11 cellular contexts compared by ENCODE assay signal in the genomic region with DNA sequence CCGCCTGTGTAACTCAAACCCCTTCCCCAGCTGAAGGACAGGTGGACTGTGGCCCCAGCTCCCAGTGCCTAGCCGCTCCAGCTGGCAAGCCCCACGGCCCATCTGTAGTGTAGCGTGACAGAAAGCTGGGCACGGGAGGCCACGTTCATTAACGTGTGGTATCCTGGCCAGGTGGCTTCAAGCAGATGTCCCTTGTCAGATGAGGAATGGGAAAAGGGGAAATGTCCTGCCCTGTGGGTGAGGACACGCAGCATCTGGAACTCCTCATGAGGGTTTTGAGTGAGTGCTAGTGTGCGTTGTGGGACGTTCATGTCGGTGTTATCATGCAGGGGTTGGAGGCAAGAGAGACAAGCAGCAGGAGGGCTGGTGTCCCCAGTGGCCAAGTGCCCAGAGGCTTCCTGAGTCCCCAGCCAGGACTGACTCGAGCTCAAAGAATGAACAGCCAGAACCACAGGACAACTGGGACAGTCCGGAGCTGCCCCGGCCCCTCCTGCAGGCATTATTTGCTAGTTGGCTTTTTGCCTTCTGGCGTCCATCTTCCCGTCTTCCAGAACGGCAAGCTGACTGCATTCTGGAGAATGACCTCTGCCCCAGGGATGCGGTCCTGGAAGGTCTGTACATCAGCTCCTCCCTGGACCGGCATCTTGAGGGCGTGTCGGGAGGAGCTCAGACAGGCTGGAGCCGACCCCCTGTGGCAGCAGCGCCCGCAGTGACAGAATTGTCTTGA. TPM values are rescaled to one million over a fixed set of nuclear protein-coding genes. Genes with fewer than 3 reads are reported as not detected.
DNase-seq lines count a peak whose midpoint lies in the region; ATAC-seq, FAIRE-seq and TF ChIP-seq lines count a peak whose summit lies in the region.
"Had no signal": no experiment of that assay in that cellular context is flagged by ENCODE, and none has a peak within 500 bp of the region (broad histone marks: within the 10 kb centered on the region; RNA-seq: fewer than 3 reads in every experiment).

No MANE protein-coding gene starts in this region.

- CTCF ChIA-PET in CD4-positive, alpha-beta T cell (lab: Charles Lee), result interaction anchor here (0.6 to 1.7 kb wide), 2 partner anchors 13 to 43 kb away, joined by 3 to 7 read pairs; no protein-coding TSS in a partner anchor

- peaks cover 0 to 57% (median 7%) of the 10 kb centered on the region in 3 donors for H3K36me3 ChIP-seq in esophagus squamous epithelium

- FAIRE-seq in D721Med (lab: Jason Lieb, UNC), result no peak

- H3K9me3 ChIP-seq in CD4-positive, alpha-beta T cell (ENCODE audit: control insufficient read depth, low read length), result no peaks in the 10 kb centered on the region
- H3K9me3 ChIP-seq in esophagus squamous epithelium, result no peaks in the 10 kb centered on the region

- DNase-seq in CD4-positive, alpha-beta T cell, result no peak
- peak; percentile 64 for DNase-seq in NCI-H2227 (lab: John Stamatoyannopoulos, UW; ENCODE audit: unreplicated experiment)
- no peak for DNase-seq in esophagus squamous epithelium (lab: John Stamatoyannopoulos, UW)
- DNase-seq in nephron progenitor cell, result no peak
- DNase-seq in 8988T, result no peak
- no peak for DNase-seq in D721Med (ENCODE audit: insufficient read length, low spot score)
- no peak for DNase-seq in T-helper 9 cell
- DNase-seq: foreskin keratinocyte had no signal

- intact Hi-C loops in CD4-positive, alpha-beta T cell (cut with DNase I, micrococcal nuclease), result no loop called here
- intact Hi-C loops in esophagus squamous epithelium (cut with DNase I), result no loop called here

- ATAC-seq in CD4-positive, alpha-beta T cell (ENCODE audit: poor library complexity), result no peak
- no peak for ATAC-seq in HG03520 (IDR thresholded peaks at IDR 0.05; ENCODE audit: unreplicated experiment)
- ATAC-seq: foreskin keratinocyte had no signal

- TF ChIP-seq CTCF in CD4-positive, alpha-beta T cell (IDR thresholded peaks at IDR 0.05), result no peak
- TF ChIP-seq CTCF in esophagus squamous epithelium (IDR thresholded peaks at IDR 0.05) (no peak), nephron progenitor cell (IDR thresholded peaks at IDR 0.05) (no peak), D721Med (IDR thresholded peaks at IDR 0.05; ENCODE audit: insufficient read depth, missing control alignments) (no peak)

- H3K9me3 Mint-ChIP-seq in CD4-positive, alpha-beta T cell, result no peaks in the 10 kb centered on the region
- H3K9me3 Mint-ChIP-seq in nephron progenitor cell, result no peaks in the 10 kb centered on the region
- H3K9me3 Mint-ChIP-seq: stimulated activated naive CD8-positive, alpha-beta T cell treated with anti-CD3 and anti-CD28 coated beads, Interleukin-15, Interleukin-2, amounts not matched to agents 100 ng/mL and 50 ng/mL, for 24 hours had no signal

- H3K4me3 ChIP-seq in esophagus squamous epithelium, result peak overlapping the region in 1 of 4 donors; percentile 34

- H3K36me3 Mint-ChIP-seq in CD4-positive, alpha-beta T cell (ENCODE audit: low read depth), result peaks cover 34% of the 10 kb centered on the region
- H3K36me3 Mint-ChIP-seq in nephron progenitor cell (ENCODE audit: low read depth), result no peaks in the 10 kb centered on the region

- POLR2A ChIA-PET in CD4-positive, alpha-beta T cell (lab: Charles Lee), result interaction anchor here (0.7 to 2.6 kb wide), 3 partner anchors 12 to 19 kb away, joined by 3 to 10 read pairs (median 4); partner anchors contain the start of gene KDM8

- H3K27me3 ChIP-seq in CD4-positive, alpha-beta T cell (ENCODE audit: control insufficient read depth, insufficient read depth, low read length), result no peaks in the 10 kb centered on the region
- H3K27me3 ChIP-seq in esophagus squamous epithelium, result no peaks in the 10 kb centered on the region
- H3K27me3 ChIP-seq: foreskin keratinocyte had no signal

- peaks cover 19% of the 10 kb centered on the region for H3K4me1 Mint-ChIP-seq in CD4-positive, alpha-beta T cell (ENCODE audit: low read depth)
- H3K4me1 Mint-ChIP-seq in nephron progenitor cell, result peaks cover 37% of the 10 kb centered on the region

- H3K4me3 Mint-ChIP-seq in CD4-positive, alpha-beta T cell, result no peak overlapping the region
- H3K4me3 Mint-ChIP-seq in nephron progenitor cell, result no peak overlapping the region
- H3K4me3 Mint-ChIP-seq: stimulated activated naive CD8-positive, alpha-beta T cell treated with anti-CD3 and anti-CD28 coated beads, Interleukin-15, Interleukin-2, amounts not matched to agents 100 ng/mL and 50 ng/mL, for 24 hours had no signal

- H3K4me1 ChIP-seq in esophagus squamous epithelium, result peaks cover 7 to 35% (median 12%) of the 10 kb centered on the region in 3 donors

- no peak for TF ChIP-seq POLR2A in esophagus squamous epithelium (IDR thresholded peaks at IDR 0.05)

- peak overlapping the region; percentile 61 for H3K27ac Mint-ChIP-seq in CD4-positive, alpha-beta T cell
- H3K27ac Mint-ChIP-seq in nephron progenitor cell, result peak overlapping the region; percentile 89

- WGBS in esophagus squamous epithelium, 2 donors, result 51 to 61% methylated on average over 5 to 13 of the region's 24 CpGs

- H3K27ac ChIP-seq in CD4-positive, alpha-beta T cell (ENCODE audit: low read depth, low read length), result no peak overlapping the region
- peak overlapping the region; percentile 9 to 83 (median 47) for H3K27ac ChIP-seq in esophagus squamous epithelium
- H3K27ac ChIP-seq: foreskin keratinocyte, parathyroid adenoma had no signal

- no peaks in the 10 kb centered on the region for H3K27me3 Mint-ChIP-seq in CD4-positive, alpha-beta T cell
- H3K27me3 Mint-ChIP-seq in nephron progenitor cell (ENCODE audit: low read depth, poor library complexity), result peaks cover 16% of the 10 kb centered on the region
- H3K27me3 Mint-ChIP-seq: stimulated activated naive CD8-positive, alpha-beta T cell treated with anti-CD3 and anti-CD28 coated beads, Interleukin-15, Interleukin-2, amounts not matched to agents 100 ng/mL and 50 ng/mL, for 24 hours had no signal

RNA-seq across cellular contexts. Expression of gene KDM8, which starts 19.3 kb away (rescaled TPM):
- 10 to 100 TPM; 15.1 to 17.3 TPM for total RNA-seq in CD4-positive, alpha-beta T cell
- 1 to 10 TPM in 3 of 4 donors, under 1 TPM in 1; 0.56 to 4.4 (median 2.5) TPM for total RNA-seq in esophagus squamous epithelium

RNA-seq across cellular contexts. Expression of gene NSMCE1, which starts 45.9 kb away (rescaled TPM):
- total RNA-seq in CD4-positive, alpha-beta T cell, result 10 to 100 TPM; 31.9 to 33.9 TPM
- total RNA-seq in esophagus squamous epithelium, result 10 to 100 TPM; 22.4 to 92.4 (median 29.5) TPM
